ENCODE assay signal across 10 cellular contexts in genomic region chr14:81429749-81430148, GRCh38. TPM values are rescaled to one million over a fixed set of nuclear protein-coding genes. Genes with fewer than 3 reads are reported as not detected.
DNase-seq lines count a peak whose midpoint lies in the region; ATAC-seq and TF ChIP-seq lines count a peak whose summit lies in the region.
"Not testable (repeated sequence)": the region's sequence is repeated elsewhere in the genome, so short reads cannot be mapped to it uniquely, and the experiment has no call there.
"Had no signal": no experiment of that assay in that cellular context is flagged by ENCODE, and none has a peak within 500 bp of the region (broad histone marks: within the 10 kb centered on the region; RNA-seq: fewer than 3 reads in every experiment).

No MANE protein-coding gene starts in this region.

- peaks cover 55% of the 10 kb centered on the region for H3K4me1 Mint-ChIP-seq in WTC11
- H3K4me1 Mint-ChIP-seq in MCF 10A (ENCODE audit: insufficient read depth, unreplicated experiment) = peaks cover 18% of the 10 kb centered on the region

- H3K23ac ChIP-seq in mesenchymal stem cell (ENCODE audit: low read length in 2 of 2); trophoblast cell (ENCODE audit: low read length): not testable (repeated sequence)

- CTCF ChIA-PET in WTC11 (lab: Charles Lee) (interaction anchor here (1.2 to 1.5 kb wide), 2 partner anchors 23 to 160 kb away, joined by 5 to 8 read pairs; no protein-coding TSS in a partner anchor), MCF 10A (lab: Yijun Ruan, JAX) (interaction anchor here (1.0 to 2.5 kb wide), 2 partner anchors 23 to 25 kb away, joined by 5 to 6 read pairs; no protein-coding TSS in a partner anchor)

- H3K36me3 Mint-ChIP-seq in WTC11 = peaks cover 17% of the 10 kb centered on the region
- H3K36me3 Mint-ChIP-seq in MCF 10A (ENCODE audit: insufficient read depth, unreplicated experiment) = not testable (repeated sequence)

- H3K14ac ChIP-seq in mesenchymal stem cell (ENCODE audit: low read length in 2 of 2); trophoblast cell (ENCODE audit: low read length): not testable (repeated sequence)

- peak overlapping the region; percentile 24 for H3K9ac ChIP-seq in mesenchymal stem cell (ENCODE audit: low read length)
- H3K9ac ChIP-seq in trophoblast cell (ENCODE audit: low read length) = not testable (repeated sequence)

- H2AK5ac ChIP-seq in mesenchymal stem cell (ENCODE audit: low read length, severe bottlenecking); trophoblast cell (ENCODE audit: low read length): not testable (repeated sequence)

- not testable (repeated sequence) for TF ChIP-seq CTCF in WTC11 (IDR thresholded peaks at IDR 0.05); MCF 10A (IDR thresholded peaks at IDR 0.05; ENCODE audit: unreplicated experiment); gastrocnemius medialis (IDR thresholded peaks at IDR 0.05 in 4 of 5, conservative IDR thresholded peaks at IDR 0.05 in 1 of 5)

- not testable (repeated sequence) for H2BK5ac ChIP-seq in mesenchymal stem cell (ENCODE audit: low read depth, low read length, poor library complexity, severe bottlenecking); trophoblast cell (ENCODE audit: low read depth, low read length, poor library complexity)

- not testable (repeated sequence) for H2BK12ac ChIP-seq in mesenchymal stem cell (ENCODE audit: low read length in 2 of 2); trophoblast cell (ENCODE audit: low read length)

- not testable (repeated sequence) for H3K79me2 ChIP-seq in trophoblast cell (ENCODE audit: control insufficient read depth, insufficient read depth, low read length, poor library complexity)

- not testable (repeated sequence) for H2AFZ ChIP-seq in mesenchymal stem cell (ENCODE audit: low read depth, low read length); trophoblast cell (ENCODE audit: insufficient read depth, low read length, poor library complexity)

- peak overlapping the region; percentile 28; the same call in 1 of the 2 replicates for H3K27ac Mint-ChIP-seq in WTC11
- peak overlapping the region; percentile 65 for H3K27ac Mint-ChIP-seq in MCF 10A (ENCODE audit: low read depth, unreplicated experiment)

- not testable (repeated sequence) for H3K27ac ChIP-seq in mesenchymal stem cell (ENCODE audit: low read length, poor library complexity, severe bottlenecking); trophoblast cell (ENCODE audit: low read depth, low read length)
- peak overlapping the region; percentile 36 to 62 (median 53) for H3K27ac ChIP-seq in gastrocnemius medialis

- not testable (repeated sequence) for H4K12ac ChIP-seq in trophoblast cell (ENCODE audit: low read depth, low read length)

- POLR2A ChIA-PET in WTC11 (lab: Charles Lee) (interaction anchor here (1.1 kb wide), 1 partner anchor 34 kb away, joined by 3 read pairs; no protein-coding TSS in a partner anchor), MCF 10A (lab: Yijun Ruan, JAX) (interaction anchor here (0.6 to 0.8 kb wide), 2 partner anchors 16 to 175 kb away, joined by 3 read pairs; no protein-coding TSS in a partner anchor)

- H3K4me3 Mint-ChIP-seq in WTC11; MCF 10A (ENCODE audit: unreplicated experiment): not testable (repeated sequence)

- not testable (repeated sequence) for H3K79me1 ChIP-seq in mesenchymal stem cell (replicated peaks; ENCODE audit: low read length, poor library complexity, severe bottlenecking); trophoblast cell (ENCODE audit: low read length)

- peak; percentile 38 for DNase-seq in NCI-H69 (lab: John Stamatoyannopoulos, UW)
- not testable (repeated sequence) for DNase-seq in WTC11 (ENCODE audit: low spot score); MCF 10A (ENCODE audit: unreplicated experiment); mesenchymal stem cell; trophoblast cell; gastrocnemius medialis

- H3K36me3 ChIP-seq in mesenchymal stem cell (ENCODE audit: control insufficient read depth in 1 of 2, insufficient read depth in 2 of 2, low read depth in 1 of 2, low read length in 2 of 2); trophoblast cell (ENCODE audit: control insufficient read depth in 1 of 2, insufficient read depth in 2 of 2, low read length in 2 of 2); gastrocnemius medialis: not testable (repeated sequence)

- not testable (repeated sequence) for H3K9me3 ChIP-seq in mesenchymal stem cell (ENCODE audit: control insufficient read depth, low read length); trophoblast cell (ENCODE audit: insufficient read depth, low read depth, low read length); gastrocnemius medialis

- H3K4me3 ChIP-seq in mesenchymal stem cell (ENCODE audit: insufficient read depth in 1 of 2, low read depth in 1 of 2, low read length in 2 of 2); trophoblast cell (ENCODE audit: low read depth, low read length); gastrocnemius medialis: not testable (repeated sequence)

- H3K4ac ChIP-seq in mesenchymal stem cell (ENCODE audit: low read depth in 1 of 2, low read length in 2 of 2) = not testable (repeated sequence)
- peak overlapping the region; percentile 9 for H3K4ac ChIP-seq in trophoblast cell (ENCODE audit: low read depth, low read length)

- not testable (repeated sequence) for H3K9me3 Mint-ChIP-seq in WTC11; MCF 10A (ENCODE audit: unreplicated experiment)

- H3K27me3 Mint-ChIP-seq in WTC11 (ENCODE audit: low read depth); MCF 10A (ENCODE audit: insufficient read depth, unreplicated experiment): not testable (repeated sequence)

- H4K8ac ChIP-seq in mesenchymal stem cell (ENCODE audit: low read length); trophoblast cell (ENCODE audit: low read depth, low read length): not testable (repeated sequence)

- peaks cover 0 to 28% of the 10 kb centered on the region in 2 experiments for H3K27me3 ChIP-seq in mesenchymal stem cell (ENCODE audit: control insufficient read depth in 1 of 2, insufficient read depth in 1 of 2, low read length in 2 of 2)
- not testable (repeated sequence) for H3K27me3 ChIP-seq in trophoblast cell (ENCODE audit: insufficient read depth, low read length); gastrocnemius medialis

- H2BK15ac ChIP-seq in mesenchymal stem cell (ENCODE audit: low read depth, poor library complexity, severe bottlenecking) = not testable (repeated sequence)

- WGBS in mesenchymal stem cell = 95% methylated on average over 11 of the region's 11 CpGs
- WGBS in trophoblast cell (ENCODE audit: extremely low coverage, insufficient coverage, insufficient read length) = no CpG with 5 or more reads among the region's 11 CpGs

- ATAC-seq in WTC11, gastrocnemius medialis: not testable (repeated sequence)

- H2BK120ac ChIP-seq in mesenchymal stem cell (ENCODE audit: low read depth, low read length); trophoblast cell (ENCODE audit: insufficient read depth, low read length, poor library complexity): not testable (repeated sequence)

- H3K4me1 ChIP-seq in mesenchymal stem cell (ENCODE audit: control insufficient read depth, insufficient read depth, low read depth, low read length); trophoblast cell (ENCODE audit: control insufficient read depth in 1 of 2, insufficient read depth in 2 of 2, low read length in 2 of 2): not testable (repeated sequence)
- H3K4me1 ChIP-seq in gastrocnemius medialis = peaks cover 44 to 51% of the 10 kb centered on the region in 2 donors

- intact Hi-C loops in MCF 10A (cut with micrococcal nuclease) = loop anchor here (10.0 kb wide), 1 partner anchor 65 kb away; no protein-coding TSS in a partner anchor
- intact Hi-C loops in gastrocnemius medialis (cut with DNase I; ENCODE audit: low total_unique reads) = not testable (repeated sequence)

- not testable (repeated sequence) for H4K91ac ChIP-seq in mesenchymal stem cell (ENCODE audit: low read length); trophoblast cell (ENCODE audit: low read depth, low read length)

- BruUV-seq in MCF 10A (replicated peaks; lab: Mats Ljungman, UMichigan) = not testable (repeated sequence)

- H3K18ac ChIP-seq in mesenchymal stem cell (ENCODE audit: low read depth in 1 of 2, low read length in 2 of 2); trophoblast cell (ENCODE audit: low read length): not testable (repeated sequence)

- H3K4me2 ChIP-seq in mesenchymal stem cell (ENCODE audit: low read length, poor library complexity, severe bottlenecking); trophoblast cell (ENCODE audit: low read length): not testable (repeated sequence)

- in situ Hi-C loops in gastrocnemius medialis (cut with MboI; ENCODE audit: low sequenced_read_pairs in 4 of 4) = not testable (repeated sequence)

- not testable (repeated sequence) for TF ChIP-seq POLR2A in gastrocnemius medialis (IDR thresholded peaks at IDR 0.05)

RNA-seq across cellular contexts. Expression of gene STON2, which starts 29.6 kb away (rescaled TPM):
- total RNA-seq in WTC11 (2021) = 43.0 to 69.2 TPM (median 45.2 TPM) in 3 replicates
- 20.9 and 23.5 TPM in 2 replicates for total RNA-seq in MCF 10A (2022)
- not detected for polyA plus RNA-seq in mesenchymal stem cell (2013, experiment 1 of 2)
- not detected for polyA plus RNA-seq in mesenchymal stem cell (2013, experiment 2 of 2)
- 20.0 and 21.6 TPM in 2 replicates for polyA plus RNA-seq in trophoblast cell (2013)
- 100 to 1,000 TPM in 3 of 4 donors, 10 to 100 TPM in 1; 60.2 to 198 (median 161) TPM for total RNA-seq in gastrocnemius medialis
- total RNA-seq: CD4-positive, alpha-beta memory T cell had no signal
- polyA plus RNA-seq: AG04450; CD4-positive, alpha-beta memory T cell; CD4-positive, CD25-positive, alpha-beta regulatory T cell; CD8-positive, alpha-beta memory T cell had no signal
